ENCODE assay signal across 13 cellular contexts in the genomic region with DNA sequence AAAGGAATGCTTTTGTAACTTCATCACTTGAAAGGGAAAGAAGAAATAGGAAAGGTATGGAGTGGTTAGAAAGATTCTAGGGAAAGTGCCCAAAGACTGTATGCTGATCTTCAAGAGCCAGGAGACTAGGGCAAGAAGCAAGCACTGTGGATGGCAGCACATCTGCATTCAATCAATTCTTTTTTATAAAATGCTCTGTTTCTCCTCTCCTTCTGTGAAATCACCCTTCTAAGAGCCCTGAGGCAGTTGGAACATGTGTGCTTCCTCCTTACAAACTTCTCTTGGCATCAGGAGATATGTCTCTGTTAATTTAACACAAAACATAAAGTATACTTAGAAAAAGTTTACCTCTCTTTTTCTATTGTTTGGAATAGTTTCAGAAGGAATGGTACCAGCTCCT.
A peak's percentile ranks its signal among the peaks of the same experiment; 100 is the strongest.
DNase-seq lines count a peak whose midpoint lies in the region; ATAC-seq and TF ChIP-seq lines count a peak whose summit lies in the region.
"Had no signal": no experiment of that assay in that cellular context is flagged by ENCODE, and none has a peak within 500 bp of the region (broad histone marks: within the 10 kb centered on the region; RNA-seq: fewer than 3 reads in every experiment).

No MANE protein-coding gene starts in this region.

- BruUV-seq in A673 (replicated peaks; lab: Mats Ljungman, UMichigan) = no TSS peak

- intact Hi-C loops in A673 (cut with micrococcal nuclease; ENCODE audit: unreplicated experiment) = no loop called here

- peak overlapping the region; percentile 5; the same call in 1 of the 2 replicates for H2AFZ ChIP-seq in SK-N-SH (ENCODE audit: low read depth)

- no peak overlapping the region for H3K4me2 ChIP-seq in SK-N-SH

- H3K27me3 ChIP-seq in SK-N-SH (ENCODE audit: insufficient read depth) = no peaks in the 10 kb centered on the region
- H3K27me3 ChIP-seq in A673 (replicated peaks; ENCODE audit: insufficient read depth, low read depth, low read length, poor library complexity) = no peaks in the 10 kb centered on the region

- peak overlapping the region in 1 of 2 experiments; percentile 64; a peak in 1 of 4 replicates for H3K27ac ChIP-seq in SK-N-SH (ENCODE audit: low read depth in 2 of 2, low read length in 1 of 2)
- H3K27ac ChIP-seq in A673 (ENCODE audit: low read depth, low read length, poor library complexity, severe bottlenecking) = no peak overlapping the region

- no peaks in the 10 kb centered on the region for H3K79me2 ChIP-seq in SK-N-SH (ENCODE audit: insufficient read depth)

- POLR2A ChIA-PET in SK-N-SH (lab: Yijun Ruan, JAX) = no interaction called here
- POLR2A ChIA-PET in A673 (lab: Charles Lee; ENCODE audit: low non-redundant PET) = no interaction called here

- TF ChIP-seq RAD21 in SK-N-SH (IDR thresholded peaks at IDR 0.05; ENCODE audit: low read length) = no peak

- CTCF ChIA-PET in SK-N-SH (lab: Yijun Ruan, JAX) = no interaction called here
- CTCF ChIA-PET in A673 (lab: Charles Lee) = no interaction called here

- no peak for TF ChIP-seq CTCF in SK-N-SH (IDR thresholded peaks at IDR 0.05)
- TF ChIP-seq CTCF in A673 (conservative IDR thresholded peaks at IDR 0.05; ENCODE audit: low read depth, low read length) = no peak

- H3K9ac ChIP-seq in SK-N-SH = no peak overlapping the region

- H3K4me3 ChIP-seq in SK-N-SH (ENCODE audit: low read depth in 2 of 2, low read length in 1 of 2) = no peak overlapping the region
- H3K4me3 ChIP-seq in A673 (ENCODE audit: low read depth, low read length, poor library complexity, severe bottlenecking) = no peak overlapping the region

- no peaks in the 10 kb centered on the region for H3K9me2 ChIP-seq in SK-N-SH

- no peaks in the 10 kb centered on the region for H3F3A ChIP-seq in SK-N-SH (replicated peaks; ENCODE audit: insufficient read depth)

- no peak for TF ChIP-seq EP300 in SK-N-SH (IDR thresholded peaks at IDR 0.05; ENCODE audit: borderline replicate concordance in 1 of 2, low read depth in 1 of 2, low read length in 1 of 2)

- no peaks in the 10 kb centered on the region for H3K4me1 ChIP-seq in SK-N-SH (ENCODE audit: control insufficient read depth in 1 of 2, insufficient read depth in 2 of 2, low read depth in 1 of 2, low read length in 1 of 2)
- H3K4me1 ChIP-seq in A673 (ENCODE audit: insufficient read depth, low read length, poor library complexity, severe bottlenecking) = no peaks in the 10 kb centered on the region

- H3K9me3 ChIP-seq in SK-N-SH (no peaks in the 10 kb centered on the region), A673 (ENCODE audit: low read depth, low read length, poor library complexity, severe bottlenecking) (no peaks in the 10 kb centered on the region)

- no peaks in the 10 kb centered on the region for H4K20me1 ChIP-seq in SK-N-SH (ENCODE audit: insufficient read depth)

- no peak for ATAC-seq in HG03280 (IDR thresholded peaks at IDR 0.05; ENCODE audit: unreplicated experiment)
- ATAC-seq: PC-3 had no signal

- DNase-seq in GM03348 (ENCODE audit: low spot score) (peak; percentile 27), SK-N-SH (no peak), fibroblast of peridontal ligament (ENCODE audit: extremely low read depth) (peak; percentile 91), NCI-H1436 treated with DMSO at 0.1 percent for 48 hours (lab: John Stamatoyannopoulos, UW) (no peak), NCI-H2081 (lab: John Stamatoyannopoulos, UW) (no peak), A673 (ENCODE audit: low spot score) (no peak)
- DNase-seq: COR-L47, DMS153, GOT3, KBM-7, NCI-H1048, PC-3 had no signal

- H3K36me3 ChIP-seq in SK-N-SH (replicated peaks in 1 of 2; ENCODE audit: control insufficient read depth in 1 of 2, insufficient read depth in 2 of 2, low read length in 1 of 2) (no peaks in the 10 kb centered on the region), A673 (ENCODE audit: insufficient read depth, low read length, poor library complexity, severe bottlenecking) (no peaks in the 10 kb centered on the region)

TF ChIP-seq in SK-N-SH, 30 proteins besides CTCF, POLR2A, EP300 and RAD21:
- TF ChIP-seq TCF12 (IDR thresholded peaks at IDR 0.05) (peak; percentile 62), FOSL2 (IDR thresholded peaks at IDR 0.05; ENCODE audit: borderline replicate concordance, low read depth) (no peak)
TF ChIP-seq in SK-N-SH: peak in this region for 1.

Comparison
In these comparisons a context has a peak if more than half of its experiments do, and no peak if none do; other contexts are left out.
1. DNase-seq: peak in GM03348 (single experiment) and fibroblast of peridontal ligament (single experiment); none in SK-N-SH (single experiment), NCI-H1436 treated with DMSO at 0.1 percent for 48 hours (single experiment), NCI-H2081 (0 of 2) and A673 (single experiment).